ENCODE assay signal across 8 cellular contexts in the genomic region with DNA sequence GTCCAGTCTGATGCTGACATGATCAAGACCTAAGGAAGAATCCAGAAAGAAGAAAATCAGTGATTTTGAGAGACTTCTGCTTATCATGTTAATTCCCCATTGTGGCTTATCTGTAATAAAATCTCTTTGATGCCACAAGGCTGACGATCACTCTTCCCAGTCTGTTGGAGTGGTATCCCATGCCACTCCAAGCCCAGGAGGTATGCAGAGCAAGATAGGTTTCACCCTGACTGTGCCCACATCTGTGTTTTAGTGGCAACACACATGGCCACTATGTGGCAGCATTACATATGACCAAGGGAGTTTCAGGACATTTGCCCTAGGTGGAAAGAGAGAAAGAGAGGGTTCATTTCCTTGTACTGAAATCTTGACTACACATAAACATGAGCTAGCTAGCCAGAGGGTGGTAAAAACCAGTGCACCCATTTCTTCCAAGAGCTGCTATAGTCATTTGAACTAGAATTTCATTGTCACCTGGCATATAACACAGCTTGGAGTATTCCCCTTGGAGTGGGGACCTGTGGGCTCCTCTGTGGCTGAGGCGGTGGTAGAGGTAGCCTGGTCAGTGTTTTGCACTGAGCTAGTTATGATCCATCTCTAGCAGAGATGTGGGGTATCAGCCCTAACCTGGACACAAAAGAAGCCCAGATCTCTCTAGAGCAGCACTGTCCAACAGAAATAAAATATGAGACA. TPM values are rescaled to one million over a fixed set of nuclear protein-coding genes. Genes with fewer than 3 reads are reported as not detected.
DNase-seq lines count a peak whose midpoint lies in the region; ATAC-seq, FAIRE-seq and TF ChIP-seq lines count a peak whose summit lies in the region.

No MANE protein-coding gene starts in this region.

- H3K36me3 Mint-ChIP-seq in activated CD4-positive, alpha-beta memory T cell treated with anti-CD3 and anti-CD28 coated beads for 36 hours = no peaks in the 10 kb centered on the region
- no peaks in the 10 kb centered on the region for H3K36me3 Mint-ChIP-seq in activated CD4-positive, alpha-beta memory T cell treated with anti-CD3 and anti-CD28 coated beads, Interleukin-2, amount 10 ng/mL, durations not matched to agents 7 days and 5 days (ENCODE audit: low read depth)

- no peak overlapping the region for H3K4me3 Mint-ChIP-seq in activated CD4-positive, alpha-beta memory T cell treated with anti-CD3 and anti-CD28 coated beads for 36 hours
- H3K4me3 Mint-ChIP-seq in activated CD4-positive, alpha-beta memory T cell treated with anti-CD3 and anti-CD28 coated beads, Interleukin-2, amount 10 ng/mL, durations not matched to agents 7 days and 5 days = no peak overlapping the region

- no peaks in the 10 kb centered on the region for H3K9me3 Mint-ChIP-seq in activated CD4-positive, alpha-beta memory T cell treated with anti-CD3 and anti-CD28 coated beads for 36 hours
- H3K9me3 Mint-ChIP-seq in activated CD4-positive, alpha-beta memory T cell treated with anti-CD3 and anti-CD28 coated beads, Interleukin-2, amount 10 ng/mL, durations not matched to agents 7 days and 5 days = no peaks in the 10 kb centered on the region

- no peak overlapping the region for H3K27ac Mint-ChIP-seq in activated CD4-positive, alpha-beta memory T cell treated with anti-CD3 and anti-CD28 coated beads for 36 hours
- H3K27ac Mint-ChIP-seq in activated CD4-positive, alpha-beta memory T cell treated with anti-CD3 and anti-CD28 coated beads, Interleukin-2, amount 10 ng/mL, durations not matched to agents 7 days and 5 days = no peak overlapping the region

- FAIRE-seq in urothelium cell line (lab: Jason Lieb, UNC) = no peak

- peak; percentile 30 for TF ChIP-seq CTCF in foreskin fibroblast (IDR thresholded peaks at IDR 0.05; ENCODE audit: low read depth, low read length)

- no peak overlapping the region for H3K4me3 ChIP-seq in foreskin fibroblast (ENCODE audit: low read depth in 1 of 2, low read length in 2 of 2)

- POLR2A ChIA-PET in activated CD4-positive, alpha-beta memory T cell treated with anti-CD3 and anti-CD28 coated beads for 36 hours (lab: Charles Lee) = no interaction called here
- POLR2A ChIA-PET in activated CD4-positive, alpha-beta memory T cell treated with anti-CD3 and anti-CD28 coated beads, Interleukin-2, amount 10 ng/mL, durations not matched to agents 7 days and 5 days (lab: Charles Lee) = no interaction called here
- POLR2A ChIA-PET in HEK293T (lab: Yijun Ruan, JAX) = no interaction called here

- CTCF ChIA-PET in activated CD4-positive, alpha-beta memory T cell treated with anti-CD3 and anti-CD28 coated beads for 36 hours (lab: Charles Lee) = interaction anchor here (0.7 to 1.6 kb wide), 3 partner anchors 12 to 37 kb away, joined by 3 to 9 read pairs (median 3); no protein-coding TSS in a partner anchor
- CTCF ChIA-PET in activated CD4-positive, alpha-beta memory T cell treated with anti-CD3 and anti-CD28 coated beads, Interleukin-2, amount 10 ng/mL, durations not matched to agents 7 days and 5 days (lab: Charles Lee) = interaction anchor here (1.6 kb wide), 2 partner anchors 9 to 37 kb away, joined by 4 to 7 read pairs; no protein-coding TSS in a partner anchor
- CTCF ChIA-PET in HEK293T (lab: Yijun Ruan, JAX) = interaction anchor here (0.8 kb wide), 1 partner anchor 12 kb away, joined by 3 read pairs; no protein-coding TSS in a partner anchor

- intact Hi-C loops in activated CD4-positive, alpha-beta memory T cell treated with anti-CD3 and anti-CD28 coated beads for 36 hours (cut with micrococcal nuclease) = no loop called here

- peak; percentile 71 for ATAC-seq in HG02852 (IDR thresholded peaks at IDR 0.05; ENCODE audit: unreplicated experiment)

- H3K4me1 Mint-ChIP-seq in activated CD4-positive, alpha-beta memory T cell treated with anti-CD3 and anti-CD28 coated beads for 36 hours (ENCODE audit: low read depth) = no peaks in the 10 kb centered on the region
- H3K4me1 Mint-ChIP-seq in activated CD4-positive, alpha-beta memory T cell treated with anti-CD3 and anti-CD28 coated beads, Interleukin-2, amount 10 ng/mL, durations not matched to agents 7 days and 5 days = no peaks in the 10 kb centered on the region

- H3K27me3 Mint-ChIP-seq in activated CD4-positive, alpha-beta memory T cell treated with anti-CD3 and anti-CD28 coated beads for 36 hours = peaks cover 4% of the 10 kb centered on the region
- H3K27me3 Mint-ChIP-seq in activated CD4-positive, alpha-beta memory T cell treated with anti-CD3 and anti-CD28 coated beads, Interleukin-2, amount 10 ng/mL, durations not matched to agents 7 days and 5 days = peaks cover 2% of the 10 kb centered on the region

- DNase-seq in activated CD4-positive, alpha-beta memory T cell treated with anti-CD3 and anti-CD28 coated beads for 36 hours = peak; percentile 14
- no peak for DNase-seq in activated CD4-positive, alpha-beta memory T cell treated with anti-CD3 and anti-CD28 coated beads, Interleukin-2, amount 10 ng/mL, durations not matched to agents 7 days and 5 days
- DNase-seq in RPMI8226 (peak; percentile 76), foreskin fibroblast (no peak), urothelium cell line (ENCODE audit: low spot score) (peak; percentile 34), activated gamma-delta T cell (lab: John Stamatoyannopoulos, UW) (no peak), HEK293T (ENCODE audit: extremely low spot score) (no peak)

TF ChIP-seq in HEK293T, 16 proteins besides CTCF, POLR2A, EP300 and RAD21:
- TF ChIP-seq ELF4 (IDR thresholded peaks at IDR 0.05) (no peak), ARNT (IDR thresholded peaks at IDR 0.05) (no peak), BHLHE40 (IDR thresholded peaks at IDR 0.05; ENCODE audit: borderline replicate concordance) (no peak), L3MBTL2 (conservative IDR thresholded peaks at IDR 0.05) (no peak), TARDBP (IDR thresholded peaks at IDR 0.05) (no peak), FOXA1 (IDR thresholded peaks at IDR 0.05) (no peak), SP1 (IDR thresholded peaks at IDR 0.05) (no peak), ZNF384 (IDR thresholded peaks at IDR 0.05) (no peak), FOXK2 (IDR thresholded peaks at IDR 0.05) (no peak), SUZ12 (IDR thresholded peaks at IDR 0.05) (no peak), CTBP1 (IDR thresholded peaks at IDR 0.05; ENCODE audit: borderline replicate concordance) (no peak), HDGF (IDR thresholded peaks at IDR 0.05; ENCODE audit: borderline replicate concordance) (no peak), LEF1 (IDR thresholded peaks at IDR 0.05; ENCODE audit: borderline replicate concordance) (no peak), FOXM1 (IDR thresholded peaks at IDR 0.05; ENCODE audit: borderline replicate concordance) (no peak)
- TF ChIP-seq, protein P1, sequence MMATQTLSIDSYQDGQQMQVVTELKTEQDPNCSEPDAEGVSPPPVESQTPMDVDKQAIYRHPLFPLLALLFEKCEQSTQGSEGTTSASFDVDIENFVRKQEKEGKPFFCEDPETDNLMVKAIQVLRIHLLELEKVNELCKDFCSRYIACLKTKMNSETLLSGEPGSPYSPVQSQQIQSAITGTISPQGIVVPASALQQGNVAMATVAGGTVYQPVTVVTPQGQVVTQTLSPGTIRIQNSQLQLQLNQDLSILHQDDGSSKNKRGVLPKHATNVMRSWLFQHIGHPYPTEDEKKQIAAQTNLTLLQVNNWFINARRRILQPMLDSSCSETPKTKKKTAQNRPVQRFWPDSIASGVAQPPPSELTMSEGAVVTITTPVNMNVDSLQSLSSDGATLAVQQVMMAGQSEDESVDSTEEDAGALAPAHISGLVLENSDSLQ (IDR thresholded peaks at IDR 0.05) = no peak

RNA-seq across cellular contexts. Expression of gene LAMB4, which starts 20.8 kb away (rescaled TPM):
- not detected for total RNA-seq in activated CD4-positive, alpha-beta memory T cell treated with anti-CD3 and anti-CD28 coated beads for 36 hours
- not detected for total RNA-seq in activated CD4-positive, alpha-beta memory T cell treated with anti-CD3 and anti-CD28 coated beads, Interleukin-2, amount 10 ng/mL, durations not matched to agents 7 days and 5 days

Comparison
In these comparisons a context has a peak if more than half of its experiments do, and no peak if none do; other contexts are left out.
1. DNase-seq: peak in activated CD4-positive, alpha-beta memory T cell treated with anti-CD3 and anti-CD28 coated beads for 36 hours (single experiment), RPMI8226 (single experiment) and urothelium cell line (single experiment); none in activated CD4-positive, alpha-beta memory T cell treated with anti-CD3 and anti-CD28 coated beads, Interleukin-2, amount 10 ng/mL, durations not matched to agents 7 days and 5 days (single experiment), foreskin fibroblast (0 of 2), activated gamma-delta T cell (single experiment) and HEK293T (single experiment).